18 cellular contexts compared by ENCODE assay signal in genomic region chr21:42681296-42682206, GRCh38. TPM values are rescaled to one million over a fixed set of nuclear protein-coding genes. Genes with fewer than 3 reads are reported as not detected.
DNase-seq lines count a peak whose midpoint lies in the region; ATAC-seq and TF ChIP-seq lines count a peak whose summit lies in the region.
"Had no signal": no experiment of that assay in that cellular context is flagged by ENCODE, and none has a peak within 500 bp of the region (broad histone marks: within the 10 kb centered on the region; RNA-seq: fewer than 3 reads in every experiment).

No MANE protein-coding gene starts in this region.

- TF ChIP-seq CTCF in spleen (IDR thresholded peaks at IDR 0.05 in 8 of 11, conservative IDR thresholded peaks at IDR 0.05 in 3 of 11) (no peak), thyroid gland (IDR thresholded peaks at IDR 0.05) (no peak)

- intact Hi-C loops in spleen (cut with DNase I; ENCODE audit: low total_unique reads) (no loop called here), thyroid gland (cut with DNase I) (no loop called here)

- peaks cover 0 to 15% (median 0%) of the 10 kb centered on the region in 6 donors for H3K36me3 ChIP-seq in spleen
- H3K36me3 ChIP-seq in thyroid gland: no peaks in the 10 kb centered on the region
- H3K36me3 ChIP-seq: right lobe of liver, upper lobe of left lung had no signal

- TF ChIP-seq POLR2A in spleen (IDR thresholded peaks at IDR 0.05) (no peak), thyroid gland (IDR thresholded peaks at IDR 0.05) (no peak)

- POLR2A ChIA-PET in activated CD4-positive, alpha-beta T cell treated with anti-CD3 and anti-CD28 coated beads, Interleukin-2, amount 10 ng/mL, durations not matched to agents 7 days and 5 days (lab: Charles Lee): no interaction called here

- H3K27me3 ChIP-seq in spleen (replicated peaks in 1 of 7): peaks cover 0 to 47% (median 0%) of the 10 kb centered on the region in 7 donors
- no peaks in the 10 kb centered on the region for H3K27me3 ChIP-seq in thyroid gland
- H3K27me3 ChIP-seq: right lobe of liver, upper lobe of left lung had no signal

- 86 to 89% (median 88%) methylated on average over 24 of the region's 24 CpGs for WGBS in spleen, 5 donors
- WGBS in thyroid gland, 2 donors: 95% methylated on average over 19 to 21 of the region's 24 CpGs

- peaks cover 0 to 55% (median 23%) of the 10 kb centered on the region in 6 donors for H3K4me1 ChIP-seq in spleen
- peaks cover 0 to 5% of the 10 kb centered on the region in 2 donors for H3K4me1 ChIP-seq in thyroid gland
- H3K4me1 ChIP-seq: A549, right lobe of liver had no signal

- H3K27ac ChIP-seq in spleen (no peak overlapping the region), thyroid gland (no peak overlapping the region)
- H3K27ac ChIP-seq: A549, right lobe of liver, upper lobe of left lung had no signal

- H3K27ac Mint-ChIP-seq in activated CD4-positive, alpha-beta T cell treated with anti-CD3 and anti-CD28 coated beads, Interleukin-2, amount 10 ng/mL, durations not matched to agents 7 days and 5 days: peak overlapping the region; percentile 58
- peak overlapping the region; percentile 43 for H3K27ac Mint-ChIP-seq in activated naive CD8-positive, alpha-beta T cell treated with anti-CD3 and anti-CD28 coated beads for 36 hours

- H3K4me1 Mint-ChIP-seq in activated CD4-positive, alpha-beta T cell treated with anti-CD3 and anti-CD28 coated beads, Interleukin-2, amount 10 ng/mL, durations not matched to agents 7 days and 5 days: peaks cover 71% of the 10 kb centered on the region
- peaks cover 58% of the 10 kb centered on the region for H3K4me1 Mint-ChIP-seq in activated naive CD8-positive, alpha-beta T cell treated with anti-CD3 and anti-CD28 coated beads for 36 hours

- DNase-seq in activated CD4-positive, alpha-beta T cell treated with anti-CD3 and anti-CD28 coated beads, Interleukin-2, amount 10 ng/mL, durations not matched to agents 7 days and 5 days: peak; percentile 25
- no peak for DNase-seq in activated CD4-positive, alpha-beta T cell treated with anti-CD3 and anti-CD28 coated beads for 4 hours
- DNase-seq in RPMI7951 (ENCODE audit: low read depth) (peak; percentile 13), spleen (peak; percentile 54), thyroid gland (no peak), NCI-H1105 treated with DMSO at 0.1 percent for 48 hours (lab: John Stamatoyannopoulos, UW) (no peak)
- no peak for DNase-seq in activated naive CD8-positive, alpha-beta T cell treated with anti-CD3 and anti-CD28 coated beads for 36 hours
- DNase-seq: C1 segment of cervical spinal cord; effector CD4-positive, alpha-beta T cell; NCI-H510A treated with DMSO at 0.1 percent for 48 hours; occipital lobe; SIG-M5; T-helper 9 cell had no signal

- no peak for ATAC-seq in GM18520 (IDR thresholded peaks at IDR 0.05; ENCODE audit: unreplicated experiment)
- ATAC-seq: A549, HCT116, right lobe of liver had no signal

- CTCF ChIA-PET in activated CD4-positive, alpha-beta T cell treated with anti-CD3 and anti-CD28 coated beads, Interleukin-2, amount 10 ng/mL, durations not matched to agents 7 days and 5 days (lab: Charles Lee): interaction anchor here (1.3 to 1.7 kb wide), 2 partner anchors 14 to 88 kb away, joined by 3 to 4 read pairs; no protein-coding TSS in a partner anchor

- no peak overlapping the region for H3K4me3 ChIP-seq in spleen
- H3K4me3 ChIP-seq in thyroid gland (replicated peaks in 1 of 3): no peak overlapping the region
- H3K4me3 ChIP-seq: A549, right lobe of liver, upper lobe of left lung had no signal

- H3K27me3 Mint-ChIP-seq in activated CD4-positive, alpha-beta T cell treated with anti-CD3 and anti-CD28 coated beads, Interleukin-2, amount 10 ng/mL, durations not matched to agents 7 days and 5 days: no peaks in the 10 kb centered on the region
- H3K27me3 Mint-ChIP-seq in activated naive CD8-positive, alpha-beta T cell treated with anti-CD3 and anti-CD28 coated beads for 36 hours: no peaks in the 10 kb centered on the region

- H3K9me3 ChIP-seq in spleen: no peaks in the 10 kb centered on the region
- no peaks in the 10 kb centered on the region for H3K9me3 ChIP-seq in thyroid gland
- H3K9me3 ChIP-seq: A549, right lobe of liver, upper lobe of left lung had no signal

- H3K4me3 Mint-ChIP-seq in activated CD4-positive, alpha-beta T cell treated with anti-CD3 and anti-CD28 coated beads, Interleukin-2, amount 10 ng/mL, durations not matched to agents 7 days and 5 days: no peak overlapping the region
- H3K4me3 Mint-ChIP-seq in activated naive CD8-positive, alpha-beta T cell treated with anti-CD3 and anti-CD28 coated beads for 36 hours: no peak overlapping the region

- no peaks in the 10 kb centered on the region for H3K9me3 Mint-ChIP-seq in activated CD4-positive, alpha-beta T cell treated with anti-CD3 and anti-CD28 coated beads, Interleukin-2, amount 10 ng/mL, durations not matched to agents 7 days and 5 days
- no peaks in the 10 kb centered on the region for H3K9me3 Mint-ChIP-seq in activated naive CD8-positive, alpha-beta T cell treated with anti-CD3 and anti-CD28 coated beads for 36 hours

- H3K36me3 Mint-ChIP-seq in activated CD4-positive, alpha-beta T cell treated with anti-CD3 and anti-CD28 coated beads, Interleukin-2, amount 10 ng/mL, durations not matched to agents 7 days and 5 days (ENCODE audit: low read depth): no peaks in the 10 kb centered on the region
- H3K36me3 Mint-ChIP-seq in activated naive CD8-positive, alpha-beta T cell treated with anti-CD3 and anti-CD28 coated beads for 36 hours: no peaks in the 10 kb centered on the region

RNA-seq across cellular contexts. Expression of gene PDE9A, which starts 28.1 kb away (rescaled TPM):
- total RNA-seq in activated CD4-positive, alpha-beta T cell treated with anti-CD3 and anti-CD28 coated beads, Interleukin-2, amount 10 ng/mL, durations not matched to agents 7 days and 5 days: 1 to 10 TPM; 4.7 to 6.1 TPM
- not detected in 2 replicates for total RNA-seq in RPMI7951 (2014; rRNA removed; shearing (Covaris generic))
- total RNA-seq in activated naive CD8-positive, alpha-beta T cell treated with anti-CD3 and anti-CD28 coated beads for 36 hours: 1 to 10 TPM; 6.5 to 7.7 TPM
- 10 to 100 TPM; 15.1 to 45.5 (median 24.9) TPM for total RNA-seq in spleen
- polyA plus RNA-seq in spleen: 10 to 100 TPM in 2 of 3 donors, 1 to 10 TPM in 1; 7.9 to 33.5 (median 18.2) TPM
- 10 to 100 TPM in 2 of 4 donors, 1 to 10 TPM in 2; 6.9 to 13.0 (median 11.1) TPM for total RNA-seq in thyroid gland

Comparison
In these comparisons a context has a peak if more than half of its experiments do, and no peak if none do; other contexts are left out.
1. DNase-seq: peak in activated CD4-positive, alpha-beta T cell treated with anti-CD3 and anti-CD28 coated beads, Interleukin-2, amount 10 ng/mL, durations not matched to agents 7 days and 5 days (single experiment), RPMI7951 (single experiment) and spleen (single experiment); none in activated CD4-positive, alpha-beta T cell treated with anti-CD3 and anti-CD28 coated beads for 4 hours (0 of 2), activated naive CD8-positive, alpha-beta T cell treated with anti-CD3 and anti-CD28 coated beads for 36 hours (single experiment), thyroid gland (0 of 2) and NCI-H1105 treated with DMSO at 0.1 percent for 48 hours (single experiment).